32 cellular contexts compared by ENCODE assay signal in the genomic region with DNA sequence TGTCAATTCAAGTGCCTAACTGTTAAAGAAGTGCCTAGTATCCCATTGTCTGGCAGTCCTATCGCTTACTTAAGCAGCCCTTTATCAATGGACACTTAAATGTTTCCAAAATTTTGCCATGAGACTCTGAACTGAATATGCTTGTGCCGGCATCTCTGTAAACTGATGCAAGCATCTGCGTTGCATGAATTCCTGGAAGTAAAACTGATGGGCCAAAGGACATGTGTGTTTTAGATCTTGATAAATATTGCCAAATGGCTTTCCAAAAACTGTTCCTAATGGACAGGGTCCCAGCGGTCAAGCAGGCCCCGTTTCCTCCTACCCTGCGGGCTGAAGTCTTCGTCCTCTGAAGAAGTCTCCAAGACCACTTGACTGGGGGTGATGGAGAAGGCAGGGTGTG.
"Had no signal": no experiment of that assay in that cellular context is flagged by ENCODE, and none has a peak within 500 bp of the region (broad histone marks: within the 10 kb centered on the region; RNA-seq: fewer than 3 reads in every experiment).

No MANE protein-coding gene starts in this region.

- H3K27ac ChIP-seq: ovary, parathyroid adenoma, psoas muscle, skin epidermis, spleen, suprapubic skin, tibial artery, transverse colon, upper lobe of right lung, uterus had no signal

- DNase-seq: naive thymus-derived CD4-positive, alpha-beta T cell; natural killer cell; nephron progenitor cell; occipital lobe; ovary; posterior cingulate gyrus; psoas muscle; right cardiac atrium; spleen; stimulated activated CD4-positive, alpha-beta T cell treated with anti-CD3 and anti-CD28 coated beads, Interleukin-12 subunit alpha, Interleukin-12 subunit beta, amount 100 ng/mL, for 4 hours; stimulated activated CD4-positive, alpha-beta T cell treated with anti-CD3 and anti-CD28 coated beads, Interleukin-1b, Interleukin-23, amount 100 ng/mL, for 48 hours; stimulated activated CD4-positive, alpha-beta T cell treated with anti-CD3 and anti-CD28 coated beads, Interleukin-4, amount 100 ng/mL, for 1 hour; stimulated activated CD4-positive, alpha-beta T cell treated with anti-CD3 and anti-CD28 coated beads, Interleukin-4, amount 100 ng/mL, for 4 hours; stimulated activated CD8-positive, alpha-beta memory T cell treated with anti-CD3 and anti-CD28 coated beads, Interleukin-4, amount 100 ng/mL, for 48 hours; stimulated activated naive CD4-positive, alpha-beta T cell; stimulated activated naive CD8-positive, alpha-beta T cell treated with anti-CD3 and anti-CD28 coated beads, Interleukin-15, amount 100 ng/mL, for 72 hours; stimulated activated naive CD8-positive, alpha-beta T cell treated with anti-CD3 and anti-CD28 coated beads, Interleukin-15, Interleukin-2, amounts not matched to agents 100 U/mL and 50 U/mL, for 24 hours; substantia nigra; testis; tibial artery; transverse colon; upper lobe of right lung; uterus had no signal

- ATAC-seq: naive thymus-derived CD4-positive, alpha-beta T cell; natural killer cell; psoas muscle; right cardiac atrium; sciatic nerve; stimulated activated memory B cell treated with anti-CD40 and anti-IgM and Interleukin-4, amounts not matched to agents 10 μg/mL and 1 μg/mL and 100 μg/mL, for 72 hours; stimulated activated naive CD8-positive, alpha-beta T cell treated with anti-CD3 and anti-CD28 coated beads, Interleukin-15, amount 100 ng/mL, for 72 hours; stimulated activated naive CD8-positive, alpha-beta T cell treated with anti-CD3 and anti-CD28 coated beads, Interleukin-15, Interleukin-2, amounts not matched to agents 100 U/mL and 50 U/mL, for 24 hours; upper lobe of right lung had no signal

- H3K27ac Mint-ChIP-seq: naive thymus-derived CD4-positive, alpha-beta T cell; natural killer cell; nephron progenitor cell; progenitor cell of endocrine pancreas; stimulated activated memory B cell treated with anti-CD40 and anti-IgM and Interleukin-4, amounts not matched to agents 10 μg/mL and 1 μg/mL and 100 μg/mL, for 72 hours; stimulated activated naive CD8-positive, alpha-beta T cell treated with anti-CD3 and anti-CD28 coated beads, Interleukin-15, amount 100 ng/mL, for 72 hours; type B pancreatic cell had no signal

- H3K4me3 ChIP-seq: ovary, psoas muscle, skin epidermis, smooth muscle cell, spleen, suprapubic skin, testis, tibial artery, transverse colon, upper lobe of right lung, uterus had no signal

- H3K36me3 ChIP-seq: ovary, spleen, suprapubic skin, tibial artery, transverse colon, upper lobe of right lung, uterus had no signal

- H3K9ac ChIP-seq: parathyroid adenoma had no signal

- H3K79me2 ChIP-seq: parathyroid adenoma had no signal

- H3K4me3 Mint-ChIP-seq: naive thymus-derived CD4-positive, alpha-beta T cell; natural killer cell; nephron progenitor cell; neural crest cell; stimulated activated memory B cell treated with anti-CD40 and anti-IgM and Interleukin-4, amounts not matched to agents 10 μg/mL and 1 μg/mL and 100 μg/mL, for 72 hours; stimulated activated naive CD8-positive, alpha-beta T cell treated with anti-CD3 and anti-CD28 coated beads, Interleukin-15, amount 100 ng/mL, for 72 hours; type B pancreatic cell had no signal

- H3K27me3 Mint-ChIP-seq: progenitor cell of endocrine pancreas had no signal

- H3K4me2 ChIP-seq: smooth muscle cell had no signal

- H3K36me3 Mint-ChIP-seq: naive thymus-derived CD4-positive, alpha-beta T cell; natural killer cell; stimulated activated memory B cell treated with anti-CD40 and anti-IgM and Interleukin-4, amounts not matched to agents 10 μg/mL and 1 μg/mL and 100 μg/mL, for 72 hours; type B pancreatic cell had no signal

- H3K27me3 ChIP-seq: ovary, suprapubic skin, testis, transverse colon, upper lobe of right lung, uterus had no signal

- H3K9me3 Mint-ChIP-seq: naive thymus-derived CD4-positive, alpha-beta T cell; natural killer cell; neural crest cell; type B pancreatic cell had no signal

- H2AFZ ChIP-seq: parathyroid adenoma had no signal

- H3K9me3 ChIP-seq: ovary, psoas muscle, spleen, suprapubic skin, testis, tibial artery, transverse colon, upper lobe of right lung, uterus had no signal
